In the genomic region with DNA sequence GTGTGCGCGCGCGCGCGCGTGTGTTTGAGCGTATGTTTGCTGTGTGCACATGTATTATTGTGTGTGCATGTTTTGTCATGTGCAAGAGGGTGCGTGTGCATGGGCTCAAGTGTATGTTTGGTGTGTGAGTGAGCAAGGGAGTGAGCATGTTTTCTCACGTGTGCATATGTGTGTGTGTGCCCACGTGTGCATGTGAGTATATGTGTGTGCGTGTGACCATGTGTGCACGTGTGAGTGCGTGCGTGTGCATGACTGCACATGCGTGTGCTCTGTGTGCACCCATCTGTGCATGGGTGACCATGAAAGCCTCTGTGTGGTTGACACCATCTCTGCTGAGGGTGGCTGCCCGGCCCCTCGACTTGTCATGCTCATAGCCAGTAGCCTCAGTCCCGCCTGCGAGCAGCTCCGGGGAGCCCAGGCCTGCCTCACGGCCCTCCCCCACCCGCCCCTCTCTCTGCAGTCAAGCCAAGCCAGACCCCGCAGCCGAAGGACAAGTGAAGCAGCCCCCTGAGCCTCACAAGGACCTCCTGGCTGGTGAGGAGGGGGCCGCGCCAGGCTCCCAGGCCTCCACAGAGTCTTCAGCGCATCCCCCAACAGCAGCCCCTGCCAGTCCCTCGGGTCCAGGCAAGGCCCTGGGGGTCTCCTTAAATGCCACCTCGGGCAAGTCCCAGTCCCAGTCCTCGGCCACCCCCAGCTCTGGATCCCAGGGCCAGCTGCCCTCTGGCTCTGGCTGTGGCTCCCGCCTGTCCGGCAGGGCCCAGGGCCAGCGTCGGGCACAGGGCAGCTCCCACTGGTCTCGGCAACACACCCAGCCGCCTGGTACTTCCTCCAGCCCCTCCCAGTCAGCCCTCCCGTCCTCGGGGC, we compare ENCODE assay signal across 1 cellular context.
TF ChIP-seq lines count a peak whose summit lies in the region.

No MANE protein-coding gene starts in this region.

TF ChIP-seq in IMR-90, 13 proteins besides CTCF, POLR2A, EP300 and RAD21:
- TF ChIP-seq CHD1 (IDR thresholded peaks at IDR 0.05; ENCODE audit: low read depth, low read length): no peak
- TF ChIP-seq, protein P1, sequence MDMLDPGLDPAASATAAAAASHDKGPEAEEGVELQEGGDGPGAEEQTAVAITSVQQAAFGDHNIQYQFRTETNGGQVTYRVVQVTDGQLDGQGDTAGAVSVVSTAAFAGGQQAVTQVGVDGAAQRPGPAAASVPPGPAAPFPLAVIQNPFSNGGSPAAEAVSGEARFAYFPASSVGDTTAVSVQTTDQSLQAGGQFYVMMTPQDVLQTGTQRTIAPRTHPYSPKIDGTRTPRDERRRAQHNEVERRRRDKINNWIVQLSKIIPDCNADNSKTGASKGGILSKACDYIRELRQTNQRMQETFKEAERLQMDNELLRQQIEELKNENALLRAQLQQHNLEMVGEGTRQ (IDR thresholded peaks at IDR 0.05; ENCODE audit: low read depth, low read length): no peak
- no peak for TF ChIP-seq ELK1 (IDR thresholded peaks at IDR 0.05; ENCODE audit: borderline replicate concordance, low read depth, low read length)
- no peak for TF ChIP-seq SMC3 (IDR thresholded peaks at IDR 0.05; ENCODE audit: low read depth, low read length)
- no peak for TF ChIP-seq FOS (IDR thresholded peaks at IDR 0.05; ENCODE audit: low read depth, low read length)
- TF ChIP-seq NFE2L2 (IDR thresholded peaks at IDR 0.05; ENCODE audit: low read depth, low read length): no peak
- no peak for TF ChIP-seq MXI1 (IDR thresholded peaks at IDR 0.05; ENCODE audit: borderline replicate concordance, low read depth, low read length)
- TF ChIP-seq BHLHE40 (IDR thresholded peaks at IDR 0.05; ENCODE audit: low read depth, low read length): no peak
- TF ChIP-seq RCOR1 (IDR thresholded peaks at IDR 0.05; ENCODE audit: insufficient replicate concordance, low read length): no peak
- no peak for TF ChIP-seq MAZ (IDR thresholded peaks at IDR 0.05; ENCODE audit: borderline replicate concordance, low read depth, low read length)
- no peak for TF ChIP-seq CEBPB (IDR thresholded peaks at IDR 0.05; ENCODE audit: low read depth, low read length)
- TF ChIP-seq MAFK (IDR thresholded peaks at IDR 0.05; ENCODE audit: low read depth, low read length): no peak
- TF ChIP-seq RFX5 (IDR thresholded peaks at IDR 0.05; ENCODE audit: low read depth, low read length): no peak
